ENCODE assay signal across 26 cellular contexts in genomic region chr21:38816400-38816973, GRCh38. TPM values are rescaled to one million over a fixed set of nuclear protein-coding genes. Genes with fewer than 3 reads are reported as not detected.
A peak's percentile ranks its signal among the peaks of the same experiment; 100 is the strongest.
DNase-seq lines count a peak whose midpoint lies in the region; ATAC-seq and TF ChIP-seq lines count a peak whose summit lies in the region.
"Had no signal": no experiment of that assay in that cellular context is flagged by ENCODE, and none has a peak within 500 bp of the region (broad histone marks: within the 10 kb centered on the region; RNA-seq: fewer than 3 reads in every experiment).

No MANE protein-coding gene starts in this region.

- no peak overlapping the region for H3K4me3 Mint-ChIP-seq in activated T-cell treated with anti-CD3 and anti-CD28 coated beads, Interleukin-2, amount 50 U/mL, for 72 hours
- H3K4me3 Mint-ChIP-seq in endothelial cell (ENCODE audit: unreplicated experiment) = peak overlapping the region; percentile 31
- H3K4me3 Mint-ChIP-seq: activated CD4-positive, alpha-beta T cell treated with anti-CD3 and anti-CD28 coated beads, Interleukin-2, amount 10 ng/mL, durations not matched to agents 7 days and 5 days; activated naive CD8-positive, alpha-beta T cell treated with anti-CD3 and anti-CD28 coated beads, Interleukin-2, amount 10 ng/mL, durations not matched to agents 7 days and 5 days; CD14-positive monocyte; effector memory CD8-positive, alpha-beta T cell; natural killer cell had no signal

- H3K27ac ChIP-seq in muscle layer of duodenum (ENCODE audit: low read length) = peak overlapping the region; percentile 64
- peak overlapping the region; percentile 79 to 99 (median 92) for H3K27ac ChIP-seq in thyroid gland
- H3K27ac ChIP-seq: SJCRH30 had no signal

- H3K4me3 ChIP-seq in muscle layer of duodenum (ENCODE audit: low read depth in 1 of 2, low read length in 2 of 2) (no peak overlapping the region), thyroid gland (replicated peaks in 1 of 3) (no peak overlapping the region)
- H3K4me3 ChIP-seq: K562, SJCRH30, vagina had no signal

- TF ChIP-seq CTCF in endothelial cell (IDR thresholded peaks at IDR 0.05; ENCODE audit: unreplicated experiment) = no peak
- TF ChIP-seq CTCF in thyroid gland (IDR thresholded peaks at IDR 0.05) = no peak

- H3K27me3 ChIP-seq in muscle layer of duodenum (ENCODE audit: low read depth, low read length) (no peaks in the 10 kb centered on the region), thyroid gland (no peaks in the 10 kb centered on the region)
- H3K27me3 ChIP-seq: SJCRH30, vagina had no signal

- no peak for ATAC-seq in activated T-cell treated with anti-CD3 and anti-CD28 coated beads, Interleukin-2, amount 50 U/mL, for 72 hours (replicated peaks in 1 of 2)
- ATAC-seq: effector memory CD8-positive, alpha-beta T cell; K562; natural killer cell had no signal

- no peak for DNase-seq in activated T-cell treated with anti-CD3 and anti-CD28 coated beads, Interleukin-2, amount 50 U/mL, for 72 hours
- no peak for DNase-seq in activated T-cell treated with anti-CD3 and anti-CD28 coated beads, Interleukin-2, amount 50 U/mL, for 48 hours
- DNase-seq in endothelial cell (ENCODE audit: low spot score) = no peak
- no peak for DNase-seq in thyroid gland
- no peak for DNase-seq in NCI-H1092 (lab: John Stamatoyannopoulos, UW)
- no peak for DNase-seq in SW 1271 (lab: John Stamatoyannopoulos, UW)
- DNase-seq in COLO829 (ENCODE audit: low spot score) = no peak
- DNase-seq: activated CD4-positive, alpha-beta T cell treated with anti-CD3 and anti-CD28 coated beads, Interleukin-2, amount 10 ng/mL, durations not matched to agents 7 days and 5 days; activated gamma-delta T cell; activated naive CD8-positive, alpha-beta T cell treated with anti-CD3 and anti-CD28 coated beads, Interleukin-2, amount 10 ng/mL, durations not matched to agents 7 days and 5 days; activated T-cell treated with anti-CD3 and anti-CD28 coated beads, Interleukin-2, amount 50 U/mL, for 1 hour; Calu3; effector memory CD8-positive, alpha-beta T cell; foreskin melanocyte; GOT3; midbrain; natural killer cell; NCI-H1105; NCI-H1930; NCI-H524 treated with DMSO at 0.1 percent for 48 hours; SJCRH30; stimulated activated naive CD4-positive, alpha-beta T cell had no signal

- intact Hi-C loops in thyroid gland (cut with DNase I) = no loop called here

- no peaks in the 10 kb centered on the region for H3K27me3 Mint-ChIP-seq in activated T-cell treated with anti-CD3 and anti-CD28 coated beads, Interleukin-2, amount 50 U/mL, for 72 hours (ENCODE audit: low read depth)
- peaks cover 2% of the 10 kb centered on the region for H3K27me3 Mint-ChIP-seq in endothelial cell (ENCODE audit: unreplicated experiment)
- H3K27me3 Mint-ChIP-seq: activated CD4-positive, alpha-beta T cell treated with anti-CD3 and anti-CD28 coated beads, Interleukin-2, amount 10 ng/mL, durations not matched to agents 7 days and 5 days; activated naive CD8-positive, alpha-beta T cell treated with anti-CD3 and anti-CD28 coated beads, Interleukin-2, amount 10 ng/mL, durations not matched to agents 7 days and 5 days; effector memory CD8-positive, alpha-beta T cell had no signal

- H3K4me1 Mint-ChIP-seq in activated T-cell treated with anti-CD3 and anti-CD28 coated beads, Interleukin-2, amount 50 U/mL, for 72 hours (ENCODE audit: low read depth) = peaks cover 27% of the 10 kb centered on the region
- peaks cover 4% of the 10 kb centered on the region for H3K4me1 Mint-ChIP-seq in endothelial cell (ENCODE audit: unreplicated experiment)
- H3K4me1 Mint-ChIP-seq: activated naive CD8-positive, alpha-beta T cell treated with anti-CD3 and anti-CD28 coated beads, Interleukin-2, amount 10 ng/mL, durations not matched to agents 7 days and 5 days; natural killer cell had no signal

- TF ChIP-seq POLR2A in thyroid gland (IDR thresholded peaks at IDR 0.05) = no peak

- 93 to 94% methylated on average over 10 of the region's 10 CpGs for WGBS in thyroid gland, 2 donors

- H3K36me3 Mint-ChIP-seq in activated T-cell treated with anti-CD3 and anti-CD28 coated beads, Interleukin-2, amount 50 U/mL, for 72 hours (ENCODE audit: insufficient read depth in 2 of 2) = peaks cover 37 to 70% of the 10 kb centered on the region in 2 donors
- H3K36me3 Mint-ChIP-seq in endothelial cell (ENCODE audit: low read depth, unreplicated experiment) = peaks cover 87% of the 10 kb centered on the region

- H3K4me1 ChIP-seq in muscle layer of duodenum (ENCODE audit: control insufficient read depth in 1 of 2, insufficient read depth in 2 of 2, low read length in 2 of 2) (peaks cover 8 to 15% of the 10 kb centered on the region in 2 donors), thyroid gland (peaks cover 47 to 55% of the 10 kb centered on the region in 2 donors)
- H3K4me1 ChIP-seq: SJCRH30 had no signal

- peaks cover 84 to 91% of the 10 kb centered on the region in 2 donors for H3K36me3 ChIP-seq in muscle layer of duodenum (ENCODE audit: control insufficient read depth in 1 of 2, insufficient read depth in 2 of 2, low read length in 2 of 2)
- peaks cover 63 to 85% of the 10 kb centered on the region in 2 donors for H3K36me3 ChIP-seq in thyroid gland

- H3K9me3 ChIP-seq in muscle layer of duodenum (ENCODE audit: control insufficient read depth in 1 of 2, low read length in 2 of 2) (no peaks in the 10 kb centered on the region), thyroid gland (no peaks in the 10 kb centered on the region)
- H3K9me3 ChIP-seq: SJCRH30, vagina had no signal

- no peaks in the 10 kb centered on the region for H3K9me3 Mint-ChIP-seq in activated T-cell treated with anti-CD3 and anti-CD28 coated beads, Interleukin-2, amount 50 U/mL, for 72 hours
- no peaks in the 10 kb centered on the region for H3K9me3 Mint-ChIP-seq in endothelial cell (ENCODE audit: unreplicated experiment)
- H3K9me3 Mint-ChIP-seq: activated naive CD8-positive, alpha-beta T cell treated with anti-CD3 and anti-CD28 coated beads, Interleukin-2, amount 10 ng/mL, durations not matched to agents 7 days and 5 days; effector memory CD8-positive, alpha-beta T cell; natural killer cell had no signal

- peak overlapping the region; percentile 72 for H3K27ac Mint-ChIP-seq in activated T-cell treated with anti-CD3 and anti-CD28 coated beads, Interleukin-2, amount 50 U/mL, for 72 hours
- no peak overlapping the region for H3K27ac Mint-ChIP-seq in endothelial cell (ENCODE audit: unreplicated experiment)
- H3K27ac Mint-ChIP-seq: activated CD4-positive, alpha-beta T cell treated with anti-CD3 and anti-CD28 coated beads, Interleukin-2, amount 10 ng/mL, durations not matched to agents 7 days and 5 days; activated naive CD8-positive, alpha-beta T cell treated with anti-CD3 and anti-CD28 coated beads, Interleukin-2, amount 10 ng/mL, durations not matched to agents 7 days and 5 days; natural killer cell had no signal

RNA-seq across cellular contexts. Expression of gene ETS2, which starts 10.8 kb away (rescaled TPM):
- 100 to 1,000 TPM; 122 to 134 TPM for total RNA-seq in activated T-cell treated with anti-CD3 and anti-CD28 coated beads, Interleukin-2, amount 50 U/mL, for 72 hours
- 74.2 TPM for total RNA-seq in endothelial cell (ENCODE audit: unreplicated experiment)
- 10 to 100 TPM; 36.6 to 92.2 (median 56.3) TPM for total RNA-seq in thyroid gland
